ENCODE assay signal across 9 cellular contexts in genomic region chr10:71621263-71621751, GRCh38.
DNase-seq lines count a peak whose midpoint lies in the region; ATAC-seq and TF ChIP-seq lines count a peak whose summit lies in the region.
"Had no signal": no experiment of that assay in that cellular context is flagged by ENCODE, and none has a peak within 500 bp of the region (broad histone marks: within the 10 kb centered on the region; RNA-seq: fewer than 3 reads in every experiment).

No MANE protein-coding gene starts in this region.

- H3K4me3 ChIP-seq in subcutaneous abdominal adipose tissue (ENCODE audit: low read depth in 1 of 5, low read length in 5 of 5) (no peak overlapping the region), mucosa of descending colon (no peak overlapping the region)

- intact Hi-C loops in mucosa of descending colon (cut with DNase I, micrococcal nuclease): no loop called here

- H3K36me3 ChIP-seq in subcutaneous abdominal adipose tissue (ENCODE audit: control insufficient read depth in 5 of 5, insufficient read depth in 5 of 5, low read length in 5 of 5) (peaks cover 0 to 4% (median 3%) of the 10 kb centered on the region in 5 donors), mucosa of descending colon (ENCODE audit: low read depth) (no peaks in the 10 kb centered on the region)

- DNase-seq in HFFc6 (peak; percentile 16), cerebellar cortex (ENCODE audit: low spot score) (peak; percentile 82), mucosa of descending colon (no peak), activated gamma-delta T cell (lab: John Stamatoyannopoulos, UW) (no peak), progenitor cell of endocrine pancreas (ENCODE audit: low spot score, unreplicated experiment) (no peak)
- DNase-seq: DMS 273 treated with DMSO at 0.1 percent for 48 hours had no signal

- no peak overlapping the region for H3K27ac Mint-ChIP-seq in HFFc6
- H3K27ac Mint-ChIP-seq in progenitor cell of endocrine pancreas: no peak overlapping the region

- no peaks in the 10 kb centered on the region for H3K27me3 ChIP-seq in layer of hippocampus (ENCODE audit: control insufficient read depth, insufficient read depth, low read length)
- no peaks in the 10 kb centered on the region for H3K27me3 ChIP-seq in subcutaneous abdominal adipose tissue (ENCODE audit: control insufficient read depth in 5 of 5, insufficient read depth in 4 of 5, low read length in 5 of 5)

- H3K9me3 ChIP-seq in subcutaneous abdominal adipose tissue (ENCODE audit: control insufficient read depth in 5 of 5, low read length in 5 of 5): no peaks in the 10 kb centered on the region
- H3K9me3 ChIP-seq in mucosa of descending colon: no peaks in the 10 kb centered on the region

- H3K4me1 Mint-ChIP-seq in HFFc6 (ENCODE audit: low read depth): peaks cover 34% of the 10 kb centered on the region
- peaks cover 25% of the 10 kb centered on the region for H3K4me1 Mint-ChIP-seq in progenitor cell of endocrine pancreas (ENCODE audit: low read depth)

- H3K4me1 ChIP-seq in subcutaneous abdominal adipose tissue (ENCODE audit: control insufficient read depth in 5 of 5, insufficient read depth in 5 of 5, low read length in 5 of 5) (peaks cover 16 to 47% (median 46%) of the 10 kb centered on the region in 5 donors), mucosa of descending colon (ENCODE audit: low read depth) (peaks cover 3% of the 10 kb centered on the region)

- H3K4me3 Mint-ChIP-seq in HFFc6: no peak overlapping the region
- H3K4me3 Mint-ChIP-seq in progenitor cell of endocrine pancreas (ENCODE audit: low read depth): no peak overlapping the region

- H3K9ac ChIP-seq in subcutaneous abdominal adipose tissue (ENCODE audit: low read length in 5 of 5): peak overlapping the region in 1 of 5 donors; percentile 45

- TF ChIP-seq CTCF in HFFc6 (IDR thresholded peaks at IDR 0.05) (no peak), mucosa of descending colon (IDR thresholded peaks at IDR 0.05) (no peak), progenitor cell of endocrine pancreas (IDR thresholded peaks at IDR 0.05; ENCODE audit: unreplicated experiment) (no peak)

- peaks cover 30% of the 10 kb centered on the region for H3K27me3 Mint-ChIP-seq in HFFc6 (ENCODE audit: insufficient read depth)
- H3K27me3 Mint-ChIP-seq in progenitor cell of endocrine pancreas: peaks cover 24% of the 10 kb centered on the region

- peaks cover 7% of the 10 kb centered on the region; the same call in 1 of the 2 replicates for H3K9me3 Mint-ChIP-seq in HFFc6
- no peaks in the 10 kb centered on the region for H3K9me3 Mint-ChIP-seq in progenitor cell of endocrine pancreas (ENCODE audit: low read depth)

- ATAC-seq in mucosa of descending colon (no peak), GM18502 (IDR thresholded peaks at IDR 0.05; ENCODE audit: poor library complexity, unreplicated experiment) (no peak)

- H3K36me3 Mint-ChIP-seq in HFFc6 (ENCODE audit: low read depth): no peaks in the 10 kb centered on the region
- H3K36me3 Mint-ChIP-seq in progenitor cell of endocrine pancreas (ENCODE audit: insufficient read depth): no peaks in the 10 kb centered on the region

- H3K27ac ChIP-seq in layer of hippocampus (ENCODE audit: low read depth, low read length) (peak overlapping the region; percentile 64), subcutaneous abdominal adipose tissue (ENCODE audit: low read depth, low read length) (peak overlapping the region; percentile 84)

Comparison
In these comparisons a context has a peak if more than half of its experiments do, and no peak if none do; other contexts are left out.
1. DNase-seq: peak in HFFc6 (single experiment) and cerebellar cortex (single experiment); none in mucosa of descending colon (0 of 3), activated gamma-delta T cell (single experiment) and progenitor cell of endocrine pancreas (single experiment).